ENCODE assay signal across 9 cellular contexts in genomic region chr1:30183006-30183405, GRCh38.
"Had no signal": no experiment of that assay in that cellular context is flagged by ENCODE, and none has a peak within 500 bp of the region (broad histone marks: within the 10 kb centered on the region; RNA-seq: fewer than 3 reads in every experiment).

No MANE protein-coding gene starts in this region.

- H2AFZ ChIP-seq: GM23248 had no signal

- ATAC-seq: HCT116, HepG2 had no signal

- H3K36me3 Mint-ChIP-seq: IgD-negative memory B cell had no signal

- DNase-seq: GM23248, GOT3, H7, HFFc6 had no signal

- H3K36me3 ChIP-seq: HAP-1 had no signal

- H3K27ac ChIP-seq: GM23248, HL-60 had no signal

- H3K4me1 Mint-ChIP-seq: IgD-negative memory B cell had no signal

- H3K4me3 Mint-ChIP-seq: HFFc6, IgD-negative memory B cell had no signal

- H3K9ac ChIP-seq: GM23248 had no signal

- H3K4me1 ChIP-seq: HAP-1 had no signal

- H3K4me3 ChIP-seq: GM23248, HAP-1 had no signal

- H3K27ac Mint-ChIP-seq: HFFc6, IgD-negative memory B cell had no signal

- H3K9me3 ChIP-seq: HAP-1 had no signal

- H3K27me3 Mint-ChIP-seq: IgD-negative memory B cell had no signal
